In the genomic region with DNA sequence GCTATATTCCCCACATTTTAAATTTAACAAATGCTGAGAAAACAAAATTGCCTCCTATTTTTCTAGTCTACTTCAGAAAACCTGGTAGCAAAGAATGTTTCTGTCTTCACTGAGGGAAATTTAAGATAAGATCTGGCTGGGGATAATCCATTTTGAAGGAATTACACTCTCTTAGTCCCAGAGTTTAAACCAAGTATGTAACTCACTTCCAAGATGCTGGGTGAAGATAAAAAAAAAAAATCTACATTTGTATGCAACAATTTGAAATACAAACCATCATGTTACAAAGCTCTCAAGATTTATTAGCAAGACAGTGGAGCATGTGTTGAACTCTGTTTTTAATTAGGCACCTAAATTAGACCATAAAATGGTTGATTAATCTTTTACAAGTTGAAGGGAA, we compare ENCODE assay signal across 1 cellular context.
TF ChIP-seq lines count a peak whose summit lies in the region.

No MANE protein-coding gene starts in this region.

TF ChIP-seq in SK-N-SH treated with all-trans-retinoic acid at 6 μM for 48 hours, 23 proteins besides CTCF, POLR2A, EP300 and RAD21 (continued from another document):
- TF ChIP-seq, protein P1, sequence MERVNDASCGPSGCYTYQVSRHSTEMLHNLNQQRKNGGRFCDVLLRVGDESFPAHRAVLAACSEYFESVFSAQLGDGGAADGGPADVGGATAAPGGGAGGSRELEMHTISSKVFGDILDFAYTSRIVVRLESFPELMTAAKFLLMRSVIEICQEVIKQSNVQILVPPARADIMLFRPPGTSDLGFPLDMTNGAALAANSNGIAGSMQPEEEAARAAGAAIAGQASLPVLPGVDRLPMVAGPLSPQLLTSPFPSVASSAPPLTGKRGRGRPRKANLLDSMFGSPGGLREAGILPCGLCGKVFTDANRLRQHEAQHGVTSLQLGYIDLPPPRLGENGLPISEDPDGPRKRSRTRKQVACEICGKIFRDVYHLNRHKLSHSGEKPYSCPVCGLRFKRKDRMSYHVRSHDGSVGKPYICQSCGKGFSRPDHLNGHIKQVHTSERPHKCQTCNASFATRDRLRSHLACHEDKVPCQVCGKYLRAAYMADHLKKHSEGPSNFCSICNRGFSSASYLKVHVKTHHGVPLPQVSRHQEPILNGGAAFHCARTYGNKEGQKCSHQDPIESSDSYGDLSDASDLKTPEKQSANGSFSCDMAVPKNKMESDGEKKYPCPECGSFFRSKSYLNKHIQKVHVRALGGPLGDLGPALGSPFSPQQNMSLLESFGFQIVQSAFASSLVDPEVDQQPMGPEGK (CRISPR knock-in tag; IDR thresholded peaks at IDR 0.05; ENCODE audit: borderline replicate concordance), result no peak
- no peak for TF ChIP-seq SNAI2 (CRISPR knock-in tag; IDR thresholded peaks at IDR 0.05)
